ENCODE assay signal across 8 cellular contexts in the genomic region with DNA sequence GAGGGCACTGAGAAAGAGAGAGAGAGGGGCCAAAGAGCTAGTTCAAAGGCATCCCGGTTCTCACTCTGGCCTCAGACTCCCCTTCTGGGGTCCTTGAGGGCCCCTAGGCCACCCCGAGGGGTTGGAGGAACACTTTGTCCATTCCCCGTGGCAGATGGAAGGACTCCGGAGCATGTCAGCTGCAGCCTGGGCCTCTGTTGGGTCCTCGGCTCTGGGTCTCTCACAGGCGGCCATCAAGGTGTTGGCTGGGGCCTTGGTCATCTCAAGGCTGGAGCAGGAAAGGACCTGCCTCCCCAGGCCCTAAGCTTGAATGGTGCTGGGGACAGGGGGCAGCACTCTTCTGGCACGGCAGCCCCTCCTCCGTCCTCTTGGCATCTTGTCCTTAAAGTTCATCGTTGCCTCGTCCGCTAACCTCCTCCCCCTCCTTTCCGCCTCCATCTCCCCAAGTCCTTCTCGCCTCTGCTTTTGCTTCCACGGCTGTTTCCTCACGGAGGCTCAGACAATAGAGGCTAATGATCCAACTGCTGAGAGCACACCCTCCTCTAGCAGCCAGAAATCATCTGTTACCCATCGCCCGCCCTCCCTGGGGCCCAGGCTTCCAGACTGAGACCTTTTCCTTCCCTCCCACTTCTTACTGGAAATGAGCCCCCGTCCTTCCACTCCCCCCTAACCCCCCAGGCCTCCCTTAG. TPM values are rescaled to one million over a fixed set of nuclear protein-coding genes. Genes with fewer than 3 reads are reported as not detected.
DNase-seq lines count a peak whose midpoint lies in the region; ATAC-seq and TF ChIP-seq lines count a peak whose summit lies in the region.

No MANE protein-coding gene starts in this region.

- peak overlapping the region; percentile 63 for H3K4me3 Mint-ChIP-seq in activated T-cell treated with anti-CD3 and anti-CD28 coated beads, Interleukin-2, amount 50 U/mL, for 24 hours

- H3K9ac ChIP-seq in muscle layer of colon (ENCODE audit: low read length): no peak overlapping the region

- H3K4me1 Mint-ChIP-seq in activated T-cell treated with anti-CD3 and anti-CD28 coated beads, Interleukin-2, amount 50 U/mL, for 24 hours (ENCODE audit: low read depth): peaks cover 91% of the 10 kb centered on the region

- intact Hi-C loops in dorsolateral prefrontal cortex (cut with DNase I): no loop called here
- intact Hi-C loops in upper lobe of right lung (cut with DNase I): no loop called here

- DNase-seq in activated T-cell treated with anti-CD3 and anti-CD28 coated beads, Interleukin-2, amount 50 U/mL, for 24 hours: no peak
- DNase-seq in activated T-cell treated with anti-CD3 and anti-CD28 coated beads, Interleukin-2, amount 50 U/mL, for 48 hours: no peak
- DNase-seq in dorsolateral prefrontal cortex (peak in 2 of 10 donors; percentile 32 to 38), upper lobe of right lung (peak; percentile 58), AG08395 (ENCODE audit: low spot score) (no peak)

- peak overlapping the region; percentile 98 for H3K27ac Mint-ChIP-seq in activated T-cell treated with anti-CD3 and anti-CD28 coated beads, Interleukin-2, amount 50 U/mL, for 24 hours

- ATAC-seq in upper lobe of right lung (peak; percentile 7), HG03442 (IDR thresholded peaks at IDR 0.05; ENCODE audit: unreplicated experiment) (no peak), HG03045 (IDR thresholded peaks at IDR 0.05; ENCODE audit: unreplicated experiment) (no peak)

- H3K9me3 ChIP-seq in muscle layer of colon (ENCODE audit: low read length) (no peaks in the 10 kb centered on the region), upper lobe of right lung (no peaks in the 10 kb centered on the region)

- peaks cover 58% of the 10 kb centered on the region for H3K4me1 ChIP-seq in muscle layer of colon (ENCODE audit: insufficient read depth, low read length)
- peaks cover 58% of the 10 kb centered on the region for H3K4me1 ChIP-seq in upper lobe of right lung

- H3K27me3 ChIP-seq in dorsolateral prefrontal cortex (no peaks in the 10 kb centered on the region), muscle layer of colon (ENCODE audit: control insufficient read depth in 1 of 2, insufficient read depth in 2 of 2, low read length in 2 of 2) (no peaks in the 10 kb centered on the region), upper lobe of right lung (no peaks in the 10 kb centered on the region)

- H3K27me3 Mint-ChIP-seq in activated T-cell treated with anti-CD3 and anti-CD28 coated beads, Interleukin-2, amount 50 U/mL, for 24 hours: no peaks in the 10 kb centered on the region

- H3K36me3 Mint-ChIP-seq in activated T-cell treated with anti-CD3 and anti-CD28 coated beads, Interleukin-2, amount 50 U/mL, for 24 hours (ENCODE audit: low read depth): no peaks in the 10 kb centered on the region

- H3K9me3 Mint-ChIP-seq in activated T-cell treated with anti-CD3 and anti-CD28 coated beads, Interleukin-2, amount 50 U/mL, for 24 hours: no peaks in the 10 kb centered on the region

- TF ChIP-seq CTCF in dorsolateral prefrontal cortex (IDR thresholded peaks at IDR 0.05 in 54 of 56, conservative IDR thresholded peaks at IDR 0.05 in 2 of 56; ENCODE audit: low read depth in 1 of 56, partially characterized antibody in 56 of 56): no peak
- TF ChIP-seq CTCF in upper lobe of right lung (IDR thresholded peaks at IDR 0.05): no peak

- H3K4me3 ChIP-seq in dorsolateral prefrontal cortex: no peak overlapping the region
- no peak overlapping the region for H3K4me3 ChIP-seq in muscle layer of colon (ENCODE audit: low read depth in 1 of 2, low read length in 2 of 2)
- no peak overlapping the region for H3K4me3 ChIP-seq in upper lobe of right lung

- H3K27ac ChIP-seq in dorsolateral prefrontal cortex (peak overlapping the region in 53 of 59 donors; percentile 19 to 88 (median 74)), muscle layer of colon (ENCODE audit: low read depth, low read length) (peak overlapping the region; percentile 81), upper lobe of right lung (peak overlapping the region; percentile 89)

- H3K36me3 ChIP-seq in muscle layer of colon (ENCODE audit: insufficient read depth, low read length) (no peaks in the 10 kb centered on the region), upper lobe of right lung (no peaks in the 10 kb centered on the region)

RNA-seq across cellular contexts. Expression of gene CCR7, which starts 23.3 kb away (rescaled TPM):
- total RNA-seq in dorsolateral prefrontal cortex: under 1 TPM in 4 of 120 experiments, not detected in 116; 0.25 to 0.49 (median 0.30) TPM
- 1.1 TPM for total RNA-seq in upper lobe of right lung

RNA-seq across cellular contexts. Expression of gene TNS4, which starts 40.6 kb away (rescaled TPM):
- total RNA-seq in dorsolateral prefrontal cortex (not detected), upper lobe of right lung (0.78 TPM)
